ENCODE assay signal across 17 cellular contexts in genomic region chr4:143256456-143256855, GRCh38.
A peak's percentile ranks its signal among the peaks of the same experiment; 100 is the strongest.
DNase-seq lines count a peak whose midpoint lies in the region; ATAC-seq and TF ChIP-seq lines count a peak whose summit lies in the region.
"Had no signal": no experiment of that assay in that cellular context is flagged by ENCODE, and none has a peak within 500 bp of the region (broad histone marks: within the 10 kb centered on the region; RNA-seq: fewer than 3 reads in every experiment).

No MANE protein-coding gene starts in this region.

- no peak overlapping the region for H3K27ac Mint-ChIP-seq in MCF 10A (ENCODE audit: low read depth, unreplicated experiment)
- H3K27ac Mint-ChIP-seq: CD4-positive, alpha-beta T cell; GM23338 had no signal

- POLR2A ChIA-PET in MCF 10A (lab: Yijun Ruan, JAX): interaction anchor here (0.6 to 1.0 kb wide), 3 partner anchors 13 to 229 kb away, joined by 3 to 5 read pairs (median 3); no protein-coding TSS in a partner anchor

- no peaks in the 10 kb centered on the region for H3K27me3 ChIP-seq in breast epithelium

- peaks cover 15% of the 10 kb centered on the region for H3K36me3 Mint-ChIP-seq in MCF 10A (ENCODE audit: insufficient read depth, unreplicated experiment)

- H3K4me1 ChIP-seq in breast epithelium (no peaks in the 10 kb centered on the region), mucosa of descending colon (ENCODE audit: low read depth) (no peaks in the 10 kb centered on the region)
- H3K4me1 ChIP-seq: A549 had no signal

- no peaks in the 10 kb centered on the region for H3K27me3 Mint-ChIP-seq in MCF 10A (ENCODE audit: insufficient read depth, unreplicated experiment)

- no peaks in the 10 kb centered on the region for H3K9me3 Mint-ChIP-seq in MCF 10A (ENCODE audit: unreplicated experiment)
- H3K9me3 Mint-ChIP-seq: CD4-positive, alpha-beta T cell; GM23338 had no signal

- TF ChIP-seq CTCF in MCF 10A (IDR thresholded peaks at IDR 0.05; ENCODE audit: unreplicated experiment) (no peak), breast epithelium (IDR thresholded peaks at IDR 0.05) (no peak), epithelial cell of esophagus (IDR thresholded peaks at IDR 0.05; ENCODE audit: insufficient read depth, low read depth, low read length, missing control alignments) (no peak), mucosa of descending colon (IDR thresholded peaks at IDR 0.05) (no peak)

- BruUV-seq in MCF 10A (replicated peaks; lab: Mats Ljungman, UMichigan): no TSS peak

- H3K4me1 Mint-ChIP-seq in MCF 10A (ENCODE audit: insufficient read depth, unreplicated experiment): peaks cover 37% of the 10 kb centered on the region

- DNase-seq in MCF 10A (ENCODE audit: unreplicated experiment): peak; percentile 33
- no peak for DNase-seq in breast epithelium (ENCODE audit: low spot score in 2 of 2)
- DNase-seq in epithelial cell of esophagus (ENCODE audit: low read depth): peak; percentile 31
- no peak for DNase-seq in mucosa of descending colon
- DNase-seq in NCI-H1436 (lab: John Stamatoyannopoulos, UW): no peak
- DNase-seq in activated CD4-positive, alpha-beta T cell treated with anti-CD3 and anti-CD28 coated beads for 1 hour: no peak
- no peak for DNase-seq in SW480 (ENCODE audit: low spot score)
- DNase-seq: AML-193; CD4-positive, alpha-beta T cell; DMS153; DMS79 treated with DMSO at 0.1 percent for 48 hours; GF-D8; HCEC 1CT had no signal

- H3K9me3 ChIP-seq in breast epithelium (no peaks in the 10 kb centered on the region), mucosa of descending colon (no peaks in the 10 kb centered on the region)
- H3K9me3 ChIP-seq: A549 had no signal

- H3K4me3 Mint-ChIP-seq in MCF 10A (ENCODE audit: unreplicated experiment): no peak overlapping the region
- H3K4me3 Mint-ChIP-seq: CD4-positive, alpha-beta T cell; GM23338 had no signal

- no peak for TF ChIP-seq POLR2A in breast epithelium (IDR thresholded peaks at IDR 0.05)

- H3K27ac ChIP-seq in breast epithelium: no peak overlapping the region
- H3K27ac ChIP-seq: 22Rv1, A549, C4-2B had no signal

- ATAC-seq in mucosa of descending colon: peak; percentile 58
- ATAC-seq: A549, GM23338 had no signal

- H3K4me3 ChIP-seq in breast epithelium: no peak overlapping the region
- H3K4me3 ChIP-seq in epithelial cell of esophagus (ENCODE audit: low read length): no peak overlapping the region
- no peak overlapping the region for H3K4me3 ChIP-seq in mucosa of descending colon
- H3K4me3 ChIP-seq: A549, GM23338 had no signal

- intact Hi-C loops in MCF 10A (cut with micrococcal nuclease): no loop called here
- intact Hi-C loops in breast epithelium (cut with DNase I; ENCODE audit: low total_unique reads): no loop called here
- intact Hi-C loops in mucosa of descending colon (cut with DNase I, micrococcal nuclease): no loop called here

- no peaks in the 10 kb centered on the region for H3K36me3 ChIP-seq in breast epithelium
- H3K36me3 ChIP-seq in mucosa of descending colon (ENCODE audit: low read depth): no peaks in the 10 kb centered on the region

- CTCF ChIA-PET in MCF 10A (lab: Yijun Ruan, JAX): interaction anchor here (0.6 to 1.1 kb wide), 3 partner anchors 10 to 227 kb away, joined by 3 to 4 read pairs (median 3); no protein-coding TSS in a partner anchor

Comparison
In these comparisons a context has a peak if more than half of its experiments do, and no peak if none do; other contexts are left out.
1. DNase-seq: peak in MCF 10A (single experiment) and epithelial cell of esophagus (single experiment); none in breast epithelium (0 of 2), mucosa of descending colon (0 of 3), NCI-H1436 (single experiment), activated CD4-positive, alpha-beta T cell treated with anti-CD3 and anti-CD28 coated beads for 1 hour (single experiment) and SW480 (single experiment).